In the genomic region with DNA sequence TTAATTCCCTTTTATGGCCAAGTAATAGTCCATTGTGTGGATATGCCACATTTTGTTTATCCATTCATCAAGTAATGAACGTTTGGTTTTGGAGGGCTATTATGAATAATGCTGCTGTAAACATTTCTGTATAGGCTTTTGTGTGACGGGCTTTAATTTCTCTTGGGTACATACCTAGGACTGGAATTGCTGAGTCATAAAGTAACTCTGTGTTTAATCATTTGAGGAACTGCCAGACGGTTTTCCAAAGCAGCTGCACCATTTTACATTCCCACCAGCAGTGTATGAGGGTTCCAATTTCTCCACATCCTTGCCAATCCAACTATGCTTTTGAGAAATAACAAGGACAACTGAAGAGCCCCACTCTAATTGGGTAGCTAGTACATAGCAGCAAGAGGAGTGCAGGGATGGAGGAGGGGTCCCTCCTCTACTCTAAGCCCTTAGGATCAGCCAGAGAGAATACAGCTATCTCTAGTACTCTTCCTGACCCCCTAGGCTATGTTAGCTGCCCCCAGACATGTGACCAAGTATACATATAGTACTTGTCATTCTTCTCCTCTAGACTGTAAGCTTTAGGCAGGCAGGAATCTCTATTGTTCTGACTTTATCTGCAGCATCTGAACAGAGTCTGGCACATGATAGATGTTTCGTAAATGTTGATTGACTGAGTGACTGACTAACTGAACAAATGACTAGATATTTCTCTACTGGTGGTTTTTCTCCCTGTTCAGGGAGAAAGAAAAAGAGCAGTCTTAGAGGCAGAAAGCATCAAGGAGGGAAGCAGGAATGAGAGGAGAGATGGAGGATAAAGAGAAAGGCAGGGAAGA, we compare ENCODE assay signal across 9 cellular contexts. TPM values are rescaled to one million over a fixed set of nuclear protein-coding genes. Genes with fewer than 3 reads are reported as not detected.
DNase-seq lines count a peak whose midpoint lies in the region; ATAC-seq and TF ChIP-seq lines count a peak whose summit lies in the region.
"Had no signal": no experiment of that assay in that cellular context is flagged by ENCODE, and none has a peak within 500 bp of the region (broad histone marks: within the 10 kb centered on the region; RNA-seq: fewer than 3 reads in every experiment).

No MANE protein-coding gene starts in this region.

- H3F3A ChIP-seq in SK-N-SH (replicated peaks; ENCODE audit: insufficient read depth) (peaks cover 16% of the 10 kb centered on the region), MM.1S (ENCODE audit: insufficient read depth, low read length) (peaks cover 25% of the 10 kb centered on the region)

- H3K4me1 Mint-ChIP-seq in naive thymus-derived CD8-positive, alpha-beta T cell, result peaks cover 26 to 55% (median 52%) of the 10 kb centered on the region in 4 donors
- peaks cover 45% of the 10 kb centered on the region for H3K4me1 Mint-ChIP-seq in stimulated activated memory B cell treated with anti-CD40 and anti-IgM and Interleukin-4, amounts not matched to agents 10 μg/mL and 1 μg/mL and 100 μg/mL, for 72 hours

- H3K9me2 ChIP-seq in SK-N-SH, result no peaks in the 10 kb centered on the region
- no peaks in the 10 kb centered on the region for H3K9me2 ChIP-seq in MM.1S (replicated peaks; ENCODE audit: insufficient read depth, low read length)

- H3K9me3 Mint-ChIP-seq in naive thymus-derived CD8-positive, alpha-beta T cell, result no peaks in the 10 kb centered on the region
- no peaks in the 10 kb centered on the region for H3K9me3 Mint-ChIP-seq in stimulated activated memory B cell treated with anti-CD40 and anti-IgM and Interleukin-4, amounts not matched to agents 10 μg/mL and 1 μg/mL and 100 μg/mL, for 72 hours

- no peak overlapping the region for H3K4me2 ChIP-seq in SK-N-SH
- no peak overlapping the region for H3K4me2 ChIP-seq in MM.1S (ENCODE audit: low read depth, low read length)

- TF ChIP-seq EP300 in SK-N-SH (IDR thresholded peaks at IDR 0.05; ENCODE audit: borderline replicate concordance in 1 of 2, low read depth in 1 of 2, low read length in 1 of 2), result peak in 1 of 2 experiments; percentile 32; a peak in 1 of 4 replicates

- H3K79me2 ChIP-seq in SK-N-SH (ENCODE audit: insufficient read depth), result peaks cover 24% of the 10 kb centered on the region
- H3K79me2 ChIP-seq in MM.1S (ENCODE audit: low read length), result peaks cover 24% of the 10 kb centered on the region

- H3K4me1 ChIP-seq in HEK293 (ENCODE audit: control insufficient read depth, insufficient read depth, low read length) (peaks cover 17% of the 10 kb centered on the region), SK-N-SH (ENCODE audit: control insufficient read depth in 1 of 2, insufficient read depth in 2 of 2, low read depth in 1 of 2, low read length in 1 of 2) (peaks cover 20 to 26% of the 10 kb centered on the region in 2 experiments; a peak in 2 of 4 replicates), foreskin keratinocyte (peaks cover 15% of the 10 kb centered on the region), MM.1S (ENCODE audit: low read length) (peaks cover 51% of the 10 kb centered on the region)

- H3K9ac ChIP-seq in SK-N-SH, result no peak overlapping the region
- H3K9ac ChIP-seq in MM.1S (ENCODE audit: low read length), result no peak overlapping the region

- no peaks in the 10 kb centered on the region for H3K9me3 ChIP-seq in HEK293 (ENCODE audit: control insufficient read depth, insufficient read depth, low read depth, low read length)
- H3K9me3 ChIP-seq in SK-N-SH, result no peaks in the 10 kb centered on the region
- H3K9me3 ChIP-seq in MM.1S (replicated peaks; ENCODE audit: insufficient read depth, low read length), result no peaks in the 10 kb centered on the region

- ATAC-seq in foreskin keratinocyte, result peak; percentile 34
- no peak for ATAC-seq in naive thymus-derived CD8-positive, alpha-beta T cell
- ATAC-seq in stimulated activated memory B cell treated with anti-CD40 and anti-IgM and Interleukin-4, amounts not matched to agents 10 μg/mL and 1 μg/mL and 100 μg/mL, for 72 hours, result no peak

- POLR2A ChIA-PET in HEK293 (lab: Yijun Ruan, JAX), result interaction anchor here (0.5 to 4.2 kb wide), 3 partner anchors 10 to 153 kb away, joined by 8 to 29 read pairs (median 14); a partner anchor contains a TSS
- POLR2A ChIA-PET in SK-N-SH (lab: Yijun Ruan, JAX), result interaction anchor here (0.7 kb wide), 1 partner anchor 696 kb away, joined by 3 read pairs; no protein-coding TSS in a partner anchor
- POLR2A ChIA-PET in naive thymus-derived CD8-positive, alpha-beta T cell (lab: Charles Lee), result interaction anchor here (0.5 to 6.9 kb wide), 4 partner anchors 24 to 286 kb away, joined by 3 to 88 read pairs (median 10); a partner anchor contains a TSS

- no peak for TF ChIP-seq CTCF in HEK293 (tag by site-specific recombination; IDR thresholded peaks at IDR 0.05)
- TF ChIP-seq CTCF in SK-N-SH (IDR thresholded peaks at IDR 0.05), result no peak
- peak; percentile 26 for TF ChIP-seq CTCF in foreskin keratinocyte (conservative IDR thresholded peaks at IDR 0.05)
- no peak for TF ChIP-seq CTCF in MM.1S (IDR thresholded peaks at IDR 0.05; ENCODE audit: low read length)

- no peaks in the 10 kb centered on the region for H3K27me3 Mint-ChIP-seq in naive thymus-derived CD8-positive, alpha-beta T cell
- H3K27me3 Mint-ChIP-seq in stimulated activated memory B cell treated with anti-CD40 and anti-IgM and Interleukin-4, amounts not matched to agents 10 μg/mL and 1 μg/mL and 100 μg/mL, for 72 hours, result no peaks in the 10 kb centered on the region

- no peak for TF ChIP-seq RAD21 in SK-N-SH (IDR thresholded peaks at IDR 0.05; ENCODE audit: low read length)

- 28% methylated on average over 4 of the region's 4 CpGs for WGBS in SK-N-SH (ENCODE audit: low lambda C conversion rate)

- peak overlapping the region in 5 of 10 donors; percentile 12 to 49 (median 37) for H3K27ac Mint-ChIP-seq in naive thymus-derived CD8-positive, alpha-beta T cell
- H3K27ac Mint-ChIP-seq in stimulated activated memory B cell treated with anti-CD40 and anti-IgM and Interleukin-4, amounts not matched to agents 10 μg/mL and 1 μg/mL and 100 μg/mL, for 72 hours, result no peak overlapping the region

- no peak overlapping the region for H3K4me3 ChIP-seq in HEK293 (ENCODE audit: low read depth, low read length)
- H3K4me3 ChIP-seq in SK-N-SH (ENCODE audit: low read depth in 2 of 2, low read length in 1 of 2), result no peak overlapping the region
- no peak overlapping the region for H3K4me3 ChIP-seq in MM.1S (ENCODE audit: low read length)

- H3K36me3 ChIP-seq in HEK293 (ENCODE audit: control insufficient read depth in 2 of 2, insufficient read depth in 1 of 2, low read length in 2 of 2) (peaks cover 0 to 12% of the 10 kb centered on the region in 2 experiments; a peak in 2 of 3 replicates), SK-N-SH (replicated peaks in 1 of 2; ENCODE audit: control insufficient read depth in 1 of 2, insufficient read depth in 2 of 2, low read length in 1 of 2) (peaks cover 4 to 11% of the 10 kb centered on the region in 2 experiments), MM.1S (replicated peaks; ENCODE audit: insufficient read depth, low read length) (no peaks in the 10 kb centered on the region)

- H2AFZ ChIP-seq in SK-N-SH (ENCODE audit: low read depth) (no peak overlapping the region), MM.1S (ENCODE audit: low read length) (no peak overlapping the region)

- no peaks in the 10 kb centered on the region for H3K27me3 ChIP-seq in SK-N-SH (ENCODE audit: insufficient read depth)
- H3K27me3 ChIP-seq in foreskin keratinocyte, result no peaks in the 10 kb centered on the region
- peaks cover 11% of the 10 kb centered on the region for H3K27me3 ChIP-seq in MM.1S (replicated peaks; ENCODE audit: insufficient read depth, low read length)

- H3K36me3 Mint-ChIP-seq in naive thymus-derived CD8-positive, alpha-beta T cell, result peaks cover 0 to 6% (median 0%) of the 10 kb centered on the region in 3 donors
- peaks cover 14% of the 10 kb centered on the region for H3K36me3 Mint-ChIP-seq in stimulated activated memory B cell treated with anti-CD40 and anti-IgM and Interleukin-4, amounts not matched to agents 10 μg/mL and 1 μg/mL and 100 μg/mL, for 72 hours

- H3K27ac ChIP-seq in HEK293 (ENCODE audit: extremely low read depth, low read depth, low read length) (no peak overlapping the region), SK-N-SH (ENCODE audit: low read depth in 2 of 2, low read length in 1 of 2) (peak overlapping the region in 1 of 2 experiments; percentile 30; a peak in 2 of 4 replicates), foreskin keratinocyte (no peak overlapping the region), caudate nucleus (ENCODE audit: low read depth, low read length) (no peak overlapping the region), MM.1S (ENCODE audit: low read length) (no peak overlapping the region)

- H4K20me1 ChIP-seq in SK-N-SH (ENCODE audit: insufficient read depth), result peaks cover 4% of the 10 kb centered on the region; the same call in 1 of the 2 replicates
- no peaks in the 10 kb centered on the region for H4K20me1 ChIP-seq in MM.1S (ENCODE audit: insufficient read depth, low read length)

- in situ Hi-C loops in ACHN (cut with HindIII; ENCODE audit: low pct_ligation_motif_present, low pct_unique_long_range_greater_than_20kb, low sequenced_read_pairs), result no loop called here

- CTCF ChIA-PET in HEK293 (lab: Yijun Ruan, JAX) (interaction anchor here (1.1 to 3.6 kb wide), 2 partner anchors 9 to 692 kb away, joined by 4 to 15 read pairs; no protein-coding TSS in a partner anchor), SK-N-SH (lab: Yijun Ruan, JAX) (interaction anchor here (0.9 to 2.6 kb wide), 3 partner anchors 9 to 446 kb away, joined by 3 to 11 read pairs (median 3); no protein-coding TSS in a partner anchor)

- peak overlapping the region in 2 of 10 donors; percentile 6 for H3K4me3 Mint-ChIP-seq in naive thymus-derived CD8-positive, alpha-beta T cell
- no peak overlapping the region for H3K4me3 Mint-ChIP-seq in stimulated activated memory B cell treated with anti-CD40 and anti-IgM and Interleukin-4, amounts not matched to agents 10 μg/mL and 1 μg/mL and 100 μg/mL, for 72 hours

- peak; percentile 65 for DNase-seq in ACHN
- DNase-seq in SK-N-SH, result no peak
- peak in 1 of 2 donors; percentile 83 for DNase-seq in foreskin keratinocyte
- no peak for DNase-seq in caudate nucleus (lab: John Stamatoyannopoulos, UW)
- no peak for DNase-seq in naive thymus-derived CD8-positive, alpha-beta T cell
- no peak for DNase-seq in MM.1S
- DNase-seq: effector CD8-positive, alpha-beta T cell had no signal

RNA-seq across cellular contexts. Expression of a gene that starts 22.1 kb away (rescaled TPM):
- 40.4 and 63.6 TPM in 2 replicates for polyA plus RNA-seq in SK-N-SH (2012; rRNA removed)
- polyA plus RNA-seq in SK-N-SH (2012; cell fraction: cytosol; rRNA removed), result 56.7 and 71.8 TPM in 2 replicates
- polyA plus RNA-seq in SK-N-SH (2012; cell fraction: nucleus; rRNA removed), result 40.2 and 90.8 TPM in 2 replicates
- total RNA-seq in foreskin keratinocyte, result 246 and 255 TPM in 2 replicates
- 78.7 and 93.5 TPM in 2 replicates for polyA plus RNA-seq in foreskin keratinocyte
- 100 to 1,000 TPM; 259 to 272 TPM for total RNA-seq in naive thymus-derived CD8-positive, alpha-beta T cell
- polyA plus RNA-seq in naive thymus-derived CD8-positive, alpha-beta T cell, result 100 to 1,000 TPM; 323 to 351 (median 327) TPM
